33 cellular contexts compared by ENCODE assay signal in genomic region chrX:127302841-127303240, GRCh38.
DNase-seq lines count a peak whose midpoint lies in the region; ATAC-seq, FAIRE-seq and TF ChIP-seq lines count a peak whose summit lies in the region.
"Had no signal": no experiment of that assay in that cellular context is flagged by ENCODE, and none has a peak within 500 bp of the region (broad histone marks: within the 10 kb centered on the region; RNA-seq: fewer than 3 reads in every experiment).

No MANE protein-coding gene starts in this region.

- H4K20me1 ChIP-seq in HepG2 (ENCODE audit: insufficient read depth, low read length) = no peaks in the 10 kb centered on the region
- no peaks in the 10 kb centered on the region for H4K20me1 ChIP-seq in IMR-90 (ENCODE audit: insufficient read depth, low read length)
- H4K20me1 ChIP-seq: BLaER1; BLaER1 treated with 17β-estradiol and CSF1 and Interleukin-3, amounts not matched to agents 10 nM and 100 nM had no signal

- BruUV-seq in HepG2 (replicated peaks; lab: Mats Ljungman, UMichigan) = no TSS peak
- no TSS peak for BruUV-seq in IMR-90 (replicated peaks; lab: Mats Ljungman, UMichigan)

- H2AK5ac ChIP-seq in IMR-90 (ENCODE audit: low read depth, low read length) = no peak overlapping the region

- no peak overlapping the region for H4K91ac ChIP-seq in IMR-90 (ENCODE audit: insufficient read depth, low read depth, low read length)

- H3K79me1 ChIP-seq in IMR-90 (ENCODE audit: low read depth in 1 of 2, low read length in 2 of 2) = no peaks in the 10 kb centered on the region

- TF ChIP-seq POLR2A in HepG2 (IDR thresholded peaks at IDR 0.05; ENCODE audit: insufficient read depth in 1 of 2, low read depth in 2 of 2, low read length in 2 of 2) = no peak
- TF ChIP-seq POLR2A in right lobe of liver (IDR thresholded peaks at IDR 0.05) = no peak
- TF ChIP-seq POLR2A in A549 (IDR thresholded peaks at IDR 0.05; ENCODE audit: low read length) = no peak
- TF ChIP-seq POLR2A in IMR-90 (IDR thresholded peaks at IDR 0.05; ENCODE audit: low read depth, low read length) = no peak

- H3K27ac ChIP-seq in HepG2 (ENCODE audit: extremely low read length, insufficient read depth, low read length) (no peak overlapping the region), right lobe of liver (no peak overlapping the region), A549 (no peak overlapping the region), IMR-90 (ENCODE audit: insufficient read depth, low read length) (no peak overlapping the region), small intestine (ENCODE audit: low read depth in 1 of 2, low read length in 1 of 2) (no peak overlapping the region)
- H3K27ac ChIP-seq: 22Rv1; BLaER1; BLaER1 treated with 17β-estradiol and CSF1 and Interleukin-3, amounts not matched to agents 10 nM and 100 nM; C4-2B had no signal

- dilution Hi-C loops in IMR-90 (cut with HindIII; ENCODE audit: low sequenced_read_pairs, unreplicated experiment) = no loop called here

- in situ Hi-C loops in HepG2 (cut with HindIII; ENCODE audit: extremely low pct_ligation_motif_present, low pct_unique_long_range_greater_than_20kb) = no loop called here
- in situ Hi-C loops in IMR-90 (cut with MboI; ENCODE audit: low sequenced_read_pairs) = no loop called here

- intact Hi-C loops in HepG2 (cut with micrococcal nuclease; ENCODE audit: unreplicated experiment) (no loop called here), right lobe of liver (cut with DNase I) (no loop called here), IMR-90 (cut with micrococcal nuclease) (no loop called here), posterior vena cava (cut with DNase I) (no loop called here)

- TF ChIP-seq RAD21 in HepG2 (CRISPR knock-in tag; IDR thresholded peaks at IDR 0.05) (no peak), A549 (conservative IDR thresholded peaks at IDR 0.05 in 1 of 2, IDR thresholded peaks at IDR 0.05 in 1 of 2) (no peak), IMR-90 (IDR thresholded peaks at IDR 0.05; ENCODE audit: low read length) (no peak)

- no peak overlapping the region for H3K4me3 ChIP-seq in HepG2 (replicated peaks in 1 of 3; ENCODE audit: insufficient read depth in 1 of 3, low read depth in 2 of 3, low read length in 3 of 3)
- H3K4me3 ChIP-seq in right lobe of liver = no peak overlapping the region
- H3K4me3 ChIP-seq in A549 = no peak overlapping the region
- no peak overlapping the region for H3K4me3 ChIP-seq in IMR-90 (ENCODE audit: insufficient read depth, low read depth, low read length)
- H3K4me3 ChIP-seq in small intestine (ENCODE audit: low read depth in 1 of 2, low read length in 2 of 2) = no peak overlapping the region
- H3K4me3 ChIP-seq: BLaER1; BLaER1 treated with 17β-estradiol and CSF1 and Interleukin-3, amounts not matched to agents 10 nM and 100 nM had no signal

- no peak overlapping the region for H2AK9ac ChIP-seq in IMR-90 (replicated peaks; ENCODE audit: low read depth, low read length, poor library complexity)

- H2BK120ac ChIP-seq in IMR-90 (ENCODE audit: low read depth, low read length) = no peak overlapping the region

- no peaks in the 10 kb centered on the region for H3K79me2 ChIP-seq in HepG2 (ENCODE audit: insufficient read depth, low read length)

- FAIRE-seq in HepG2 (lab: Jason Lieb, UNC) (no peak), A549 (lab: Jason Lieb, UNC) (no peak), small intestine (lab: Jason Lieb, UNC) (peak; percentile 39)
- FAIRE-seq: D721Med had no signal

- WGBS in HepG2 (ENCODE audit: low lambda C conversion rate) = 11% methylated on average over 2 of the region's 2 CpGs
- 62% methylated on average over 2 of the region's 2 CpGs for WGBS in right lobe of liver (ENCODE audit: insufficient coverage, low coverage, low lambda C conversion rate, missing lambda C conversion rate)
- WGBS in A549 (ENCODE audit: missing lambda C conversion rate) = 21% methylated on average over 2 of the region's 2 CpGs
- 60% methylated on average over 1 of the region's 2 CpGs; no CpG with 5 or more reads in 1 of the 2 experiments for WGBS in IMR-90 (ENCODE audit: extremely low coverage in 2 of 2, insufficient read length in 1 of 2), 2 experiments
- 82 to 86% (median 85%) methylated on average over 2 of the region's 2 CpGs for WGBS in small intestine, 3 donors

- TF ChIP-seq EP300 in HepG2 (IDR thresholded peaks at IDR 0.05; ENCODE audit: low read depth in 2 of 2, low read length in 2 of 2) = no peak
- no peak for TF ChIP-seq EP300 in HepG2 (CRISPR knock-in tag; IDR thresholded peaks at IDR 0.05; ENCODE audit: borderline replicate concordance)
- no peak for TF ChIP-seq EP300 in A549 (IDR thresholded peaks at IDR 0.05)

- H3K4me2 ChIP-seq in HepG2 (ENCODE audit: low read depth, low read length) = no peak overlapping the region
- no peak overlapping the region for H3K4me2 ChIP-seq in A549
- no peak overlapping the region for H3K4me2 ChIP-seq in IMR-90 (ENCODE audit: low read depth, low read length)
- H3K4me2 ChIP-seq: BLaER1; BLaER1 treated with 17β-estradiol and CSF1 and Interleukin-3, amounts not matched to agents 10 nM and 100 nM had no signal

- no peaks in the 10 kb centered on the region for H3K9me3 ChIP-seq in HepG2 (ENCODE audit: low read length)
- no peaks in the 10 kb centered on the region for H3K9me3 ChIP-seq in right lobe of liver
- no peaks in the 10 kb centered on the region for H3K9me3 ChIP-seq in A549
- no peaks in the 10 kb centered on the region for H3K9me3 ChIP-seq in IMR-90 (ENCODE audit: control insufficient read depth, insufficient read depth, low read length)
- no peaks in the 10 kb centered on the region for H3K9me3 ChIP-seq in small intestine (ENCODE audit: control insufficient read depth, low read depth)
- H3K9me3 ChIP-seq: BE2C, Caco-2 had no signal

- H3K36me3 ChIP-seq in HepG2 (replicated peaks in 1 of 2; ENCODE audit: control insufficient read depth in 1 of 2, insufficient read depth in 2 of 2, low read length in 2 of 2) = no peaks in the 10 kb centered on the region
- H3K36me3 ChIP-seq in right lobe of liver = no peaks in the 10 kb centered on the region
- no peaks in the 10 kb centered on the region for H3K36me3 ChIP-seq in IMR-90 (ENCODE audit: control insufficient read depth, insufficient read depth, low read length)
- no peaks in the 10 kb centered on the region for H3K36me3 ChIP-seq in small intestine (ENCODE audit: control insufficient read depth in 2 of 2, insufficient read depth in 2 of 2, low read length in 2 of 2)
- H3K36me3 ChIP-seq: BE2C; BLaER1; BLaER1 treated with 17β-estradiol and CSF1 and Interleukin-3, amounts not matched to agents 10 nM and 100 nM had no signal

- H4K5ac ChIP-seq in IMR-90 (ENCODE audit: low read depth, low read length) = no peak overlapping the region

- no peak overlapping the region for H2BK20ac ChIP-seq in IMR-90 (ENCODE audit: low read depth, low read length)

- no peak overlapping the region for H3K9ac ChIP-seq in HepG2 (ENCODE audit: insufficient read depth, low read depth, low read length)
- H3K9ac ChIP-seq in IMR-90 (ENCODE audit: low read depth, low read length) = no peak overlapping the region
- H3K9ac ChIP-seq: BLaER1; BLaER1 treated with 17β-estradiol and CSF1 and Interleukin-3, amounts not matched to agents 10 nM and 100 nM had no signal

- TF ChIP-seq CTCF in HepG2 (CRISPR knock-in tag; IDR thresholded peaks at IDR 0.05) = no peak
- TF ChIP-seq CTCF in right lobe of liver (IDR thresholded peaks at IDR 0.05) = no peak
- no peak for TF ChIP-seq CTCF in A549 (IDR thresholded peaks at IDR 0.05)
- TF ChIP-seq CTCF in IMR-90 (conservative IDR thresholded peaks at IDR 0.05; ENCODE audit: low read depth, low read length) = no peak

- no peaks in the 10 kb centered on the region for H3K4me1 ChIP-seq in HepG2 (ENCODE audit: insufficient read depth, low read length)
- H3K4me1 ChIP-seq in right lobe of liver = no peaks in the 10 kb centered on the region
- H3K4me1 ChIP-seq in A549 = no peaks in the 10 kb centered on the region
- no peaks in the 10 kb centered on the region for H3K4me1 ChIP-seq in IMR-90 (ENCODE audit: control insufficient read depth, insufficient read depth, low read length)
- H3K4me1 ChIP-seq in small intestine (ENCODE audit: control insufficient read depth in 2 of 2, insufficient read depth in 1 of 2, low read depth in 1 of 2, low read length in 1 of 2) = no peaks in the 10 kb centered on the region
- H3K4me1 ChIP-seq: BE2C; BLaER1; BLaER1 treated with 17β-estradiol and CSF1 and Interleukin-3, amounts not matched to agents 10 nM and 100 nM; Caco-2 had no signal

- H3K14ac ChIP-seq in IMR-90 (replicated peaks; ENCODE audit: low read depth, low read length) = no peak overlapping the region

- H3K9me1 ChIP-seq in IMR-90 (ENCODE audit: insufficient read depth, low read length) = no peaks in the 10 kb centered on the region

- no peak overlapping the region for H3K23ac ChIP-seq in IMR-90 (ENCODE audit: low read depth, low read length)

- CTCF ChIA-PET in HepG2 (lab: Yijun Ruan, JAX; ENCODE audit: low intra/inter-chr PET ratio, low total read pairs) = no interaction called here
- CTCF ChIA-PET in A549 (lab: Yijun Ruan, JAX) = no interaction called here
- CTCF ChIA-PET in IMR-90 (lab: Yijun Ruan, JAX) = no interaction called here

- POLR2A ChIA-PET in HepG2 (lab: Yijun Ruan, JAX) = no interaction called here
- POLR2A ChIA-PET in A549 (lab: Yijun Ruan, JAX) = no interaction called here
- POLR2A ChIA-PET in IMR-90 (lab: Charles Lee; ENCODE audit: unreplicated experiment) = no interaction called here

- H3K56ac ChIP-seq in IMR-90 (ENCODE audit: extremely low read depth, insufficient read depth, low read length) = no peak overlapping the region

- H3K4ac ChIP-seq in IMR-90 (ENCODE audit: low read depth, low read length) = no peak overlapping the region

- ATAC-seq in HepG2 (no peak), right lobe of liver (no peak), A549 (no peak), IMR-90 (ENCODE audit: low read depth) (no peak), HG03025 (IDR thresholded peaks at IDR 0.05; ENCODE audit: low FRiP score, unreplicated experiment) (no peak)
- ATAC-seq: CD8-positive, alpha-beta T cell had no signal

- no peaks in the 10 kb centered on the region for H3K27me3 ChIP-seq in HepG2 (ENCODE audit: control insufficient read depth in 1 of 2, insufficient read depth in 2 of 2, low read length in 2 of 2)
- no peaks in the 10 kb centered on the region for H3K27me3 ChIP-seq in right lobe of liver
- H3K27me3 ChIP-seq in IMR-90 (ENCODE audit: control insufficient read depth, insufficient read depth, low read length) = no peaks in the 10 kb centered on the region
- H3K27me3 ChIP-seq in small intestine (ENCODE audit: control insufficient read depth in 2 of 2, insufficient read depth in 2 of 2, low read length in 2 of 2) = no peaks in the 10 kb centered on the region
- H3K27me3 ChIP-seq: BE2C had no signal

- H4K8ac ChIP-seq in IMR-90 (ENCODE audit: low read depth in 2 of 2, low read length in 2 of 2) = no peak overlapping the region

- H2AFZ ChIP-seq in HepG2 (ENCODE audit: low read length) (no peak overlapping the region), IMR-90 (replicated peaks; ENCODE audit: low read length, poor library complexity) (no peak overlapping the region)

- H2BK5ac ChIP-seq in IMR-90 (ENCODE audit: low read depth, low read length, poor library complexity, severe bottlenecking) = no peak overlapping the region

- H3K18ac ChIP-seq in IMR-90 (ENCODE audit: low read depth, low read length) = no peak overlapping the region

- no peak overlapping the region for H2BK15ac ChIP-seq in IMR-90 (ENCODE audit: low read depth, low read length)

- DNase-seq in HepG2 (ENCODE audit: low spot score) = no peak
- DNase-seq in right lobe of liver = no peak
- no peak for DNase-seq in A549 (ENCODE audit: low read depth in 1 of 2, low spot score in 1 of 2)
- no peak for DNase-seq in IMR-90
- DNase-seq in small intestine = no peak
- no peak for DNase-seq in posterior vena cava (ENCODE audit: low spot score)
- DNase-seq in NCI-H748 treated with DMSO at 0.1 percent for 48 hours (lab: John Stamatoyannopoulos, UW) = no peak
- DNase-seq: 8988T; ACHN; AML-193; BE2C; C1 segment of cervical spinal cord; Caco-2; Calu3; CD4-positive, alpha-beta memory T cell; CD4-positive, alpha-beta T cell; CD4-positive, CD25-positive, alpha-beta regulatory T cell; CD8-positive, alpha-beta memory T cell; CD8-positive, alpha-beta T cell; COR-L47; DMS 273 treated with DMSO at 0.1 percent for 48 hours; DMS153; DMS53; DMS79; DMS79 treated with DMSO at 0.1 percent for 48 hours; DND-41; EL had no signal
